Comparison of ENCODE assay signal across 11 cellular contexts in genomic region chrX:119990409-119990994, GRCh38. TPM values are rescaled to one million over a fixed set of nuclear protein-coding genes. Genes with fewer than 3 reads are reported as not detected.
DNase-seq lines count a peak whose midpoint lies in the region; ATAC-seq and TF ChIP-seq lines count a peak whose summit lies in the region.
"Had no signal": no experiment of that assay in that cellular context is flagged by ENCODE, and none has a peak within 500 bp of the region (broad histone marks: within the 10 kb centered on the region; RNA-seq: fewer than 3 reads in every experiment).

No MANE protein-coding gene starts in this region.

- DNase-seq in activated CD4-positive, alpha-beta T cell treated with anti-CD3 and anti-CD28 coated beads, Interleukin-2, amount 10 ng/mL, durations not matched to agents 24 days and 14 days, result peak; percentile 60
- no peak for DNase-seq in activated CD4-positive, alpha-beta T cell treated with anti-CD3 and anti-CD28 coated beads, Interleukin-2, amount 50 U/mL, for 4 hours
- DNase-seq in SK-N-SH, result no peak
- no peak for DNase-seq in iPS DF 6.9 (ENCODE audit: low read depth, low spot score)
- DNase-seq in amniotic stem cell (lab: John Stamatoyannopoulos, UW), result no peak
- DNase-seq: foreskin melanocyte; NCI-H446 treated with DMSO at 0.1 percent for 48 hours; stimulated activated CD4-positive, alpha-beta T cell treated with anti-CD3 and anti-CD28 coated beads, Interleukin-2, amount 100 ng/mL, for 48 hours had no signal

- WGBS in SK-N-SH (ENCODE audit: low lambda C conversion rate), result 12% methylated on average over 19 of the region's 42 CpGs
- no CpG with 5 or more reads among the region's 42 CpGs for WGBS in iPS DF 6.9 (ENCODE audit: insufficient coverage, insufficient read length)

- CTCF ChIA-PET in SK-N-SH (lab: Yijun Ruan, JAX), result interaction anchor here (0.6 to 4.4 kb wide), 3 partner anchors 9 to 15 kb away, joined by 3 to 29 read pairs (median 3); no protein-coding TSS in a partner anchor

- no peaks in the 10 kb centered on the region for H3K79me2 ChIP-seq in SK-N-SH (ENCODE audit: insufficient read depth)

- H3K4me3 ChIP-seq in SK-N-SH (ENCODE audit: low read depth in 2 of 2, low read length in 1 of 2) (no peak overlapping the region; a peak in 1 of 4 replicates), iPS DF 6.9 (ENCODE audit: low read length) (peak overlapping the region; percentile 36; the same call in 1 of the 2 replicates)

- H3K27ac Mint-ChIP-seq in activated CD4-positive, alpha-beta T cell treated with anti-CD3 and anti-CD28 coated beads, Interleukin-2, amount 10 ng/mL, durations not matched to agents 24 days and 14 days, result no peak overlapping the region
- no peak overlapping the region for H3K27ac Mint-ChIP-seq in stimulated activated memory B cell treated with anti-CD40 and anti-IgM and Interleukin-4, amounts not matched to agents 10 μg/mL and 1 μg/mL and 100 μg/mL, for 72 hours

- peaks cover 80% of the 10 kb centered on the region for H3K27me3 ChIP-seq in SK-N-SH (ENCODE audit: insufficient read depth)
- H3K27me3 ChIP-seq in iPS DF 6.9 (ENCODE audit: control insufficient read depth, insufficient read depth, low read length), result peaks cover 68% of the 10 kb centered on the region

- TF ChIP-seq RAD21 in SK-N-SH (IDR thresholded peaks at IDR 0.05; ENCODE audit: low read length), result no peak

- H3K36me3 ChIP-seq in SK-N-SH (replicated peaks in 1 of 2; ENCODE audit: control insufficient read depth in 1 of 2, insufficient read depth in 2 of 2, low read length in 1 of 2), result no peaks in the 10 kb centered on the region
- no peaks in the 10 kb centered on the region for H3K36me3 ChIP-seq in iPS DF 6.9 (ENCODE audit: control insufficient read depth, insufficient read depth, low read length)

- H3K4me1 ChIP-seq in SK-N-SH (ENCODE audit: control insufficient read depth in 1 of 2, insufficient read depth in 2 of 2, low read depth in 1 of 2, low read length in 1 of 2), result no peaks in the 10 kb centered on the region; a peak in 1 of 4 replicates
- H3K4me1 ChIP-seq in iPS DF 6.9 (ENCODE audit: control insufficient read depth, insufficient read depth, low read length), result no peaks in the 10 kb centered on the region

- intact Hi-C loops in activated CD4-positive, alpha-beta T cell treated with anti-CD3 and anti-CD28 coated beads, Interleukin-2, amount 10 ng/mL, durations not matched to agents 24 days and 14 days (cut with micrococcal nuclease), result no loop called here

- no peaks in the 10 kb centered on the region for H3F3A ChIP-seq in SK-N-SH (replicated peaks; ENCODE audit: insufficient read depth)

- no peak for ATAC-seq in stimulated activated memory B cell treated with anti-CD40 and anti-IgM and Interleukin-4, amounts not matched to agents 10 μg/mL and 1 μg/mL and 100 μg/mL, for 72 hours
- ATAC-seq in GM18907 (IDR thresholded peaks at IDR 0.05; ENCODE audit: unreplicated experiment) (no peak), GM19397 (IDR thresholded peaks at IDR 0.05; ENCODE audit: unreplicated experiment) (no peak)

- H3K9me2 ChIP-seq in SK-N-SH, result no peaks in the 10 kb centered on the region

- H3K4me3 Mint-ChIP-seq in activated CD4-positive, alpha-beta T cell treated with anti-CD3 and anti-CD28 coated beads, Interleukin-2, amount 10 ng/mL, durations not matched to agents 24 days and 14 days, result peak overlapping the region; percentile 83
- peak overlapping the region; percentile 68 for H3K4me3 Mint-ChIP-seq in stimulated activated memory B cell treated with anti-CD40 and anti-IgM and Interleukin-4, amounts not matched to agents 10 μg/mL and 1 μg/mL and 100 μg/mL, for 72 hours

- H2AFZ ChIP-seq in SK-N-SH (ENCODE audit: low read depth), result no peak overlapping the region

- H3K4me2 ChIP-seq in SK-N-SH, result peak overlapping the region; percentile 19; the same call in 1 of the 2 replicates

- no peaks in the 10 kb centered on the region for H4K20me1 ChIP-seq in SK-N-SH (ENCODE audit: insufficient read depth)

- H3K9ac ChIP-seq in SK-N-SH, result no peak overlapping the region

- H3K36me3 Mint-ChIP-seq in activated CD4-positive, alpha-beta T cell treated with anti-CD3 and anti-CD28 coated beads, Interleukin-2, amount 10 ng/mL, durations not matched to agents 24 days and 14 days (ENCODE audit: low read depth), result no peaks in the 10 kb centered on the region
- no peaks in the 10 kb centered on the region for H3K36me3 Mint-ChIP-seq in stimulated activated memory B cell treated with anti-CD40 and anti-IgM and Interleukin-4, amounts not matched to agents 10 μg/mL and 1 μg/mL and 100 μg/mL, for 72 hours

- H3K27ac ChIP-seq in SK-N-SH (ENCODE audit: low read depth in 2 of 2, low read length in 1 of 2) (no peak overlapping the region), iPS DF 6.9 (ENCODE audit: low read length) (no peak overlapping the region)

- no peak for TF ChIP-seq EP300 in SK-N-SH (IDR thresholded peaks at IDR 0.05; ENCODE audit: borderline replicate concordance in 1 of 2, low read depth in 1 of 2, low read length in 1 of 2)

- no peak for TF ChIP-seq CTCF in SK-N-SH (IDR thresholded peaks at IDR 0.05)

- H3K9me3 ChIP-seq in SK-N-SH (no peaks in the 10 kb centered on the region), iPS DF 6.9 (ENCODE audit: control insufficient read depth, insufficient read depth, low read length) (no peaks in the 10 kb centered on the region)

- POLR2A ChIA-PET in SK-N-SH (lab: Yijun Ruan, JAX), result no interaction called here

- peaks cover 60% of the 10 kb centered on the region for H3K27me3 Mint-ChIP-seq in activated CD4-positive, alpha-beta T cell treated with anti-CD3 and anti-CD28 coated beads, Interleukin-2, amount 10 ng/mL, durations not matched to agents 24 days and 14 days
- peaks cover 23% of the 10 kb centered on the region for H3K27me3 Mint-ChIP-seq in stimulated activated memory B cell treated with anti-CD40 and anti-IgM and Interleukin-4, amounts not matched to agents 10 μg/mL and 1 μg/mL and 100 μg/mL, for 72 hours

- H3K9me3 Mint-ChIP-seq in activated CD4-positive, alpha-beta T cell treated with anti-CD3 and anti-CD28 coated beads, Interleukin-2, amount 10 ng/mL, durations not matched to agents 24 days and 14 days, result no peaks in the 10 kb centered on the region
- no peaks in the 10 kb centered on the region for H3K9me3 Mint-ChIP-seq in stimulated activated memory B cell treated with anti-CD40 and anti-IgM and Interleukin-4, amounts not matched to agents 10 μg/mL and 1 μg/mL and 100 μg/mL, for 72 hours

- H3K4me1 Mint-ChIP-seq in activated CD4-positive, alpha-beta T cell treated with anti-CD3 and anti-CD28 coated beads, Interleukin-2, amount 10 ng/mL, durations not matched to agents 24 days and 14 days, result peaks cover 11% of the 10 kb centered on the region
- H3K4me1 Mint-ChIP-seq in stimulated activated memory B cell treated with anti-CD40 and anti-IgM and Interleukin-4, amounts not matched to agents 10 μg/mL and 1 μg/mL and 100 μg/mL, for 72 hours, result peaks cover 19% of the 10 kb centered on the region

TF ChIP-seq in SK-N-SH, 30 proteins besides CTCF, POLR2A, EP300 and RAD21:
- TF ChIP-seq TEAD4 (IDR thresholded peaks at IDR 0.05; ENCODE audit: borderline replicate concordance, insufficient read depth), result no peak
- no peak for TF ChIP-seq TCF12 (IDR thresholded peaks at IDR 0.05)
- no peak for TF ChIP-seq SIN3A (IDR thresholded peaks at IDR 0.05; ENCODE audit: borderline replicate concordance, low read depth, low read length)
- TF ChIP-seq RFX5 (IDR thresholded peaks at IDR 0.05; ENCODE audit: low read length), result no peak
- no peak for TF ChIP-seq NFIC (IDR thresholded peaks at IDR 0.05; ENCODE audit: borderline replicate concordance)
- TF ChIP-seq SMC3 (IDR thresholded peaks at IDR 0.05; ENCODE audit: low read depth, low read length), result no peak
- TF ChIP-seq MXI1 (IDR thresholded peaks at IDR 0.05; ENCODE audit: low read depth, low read length), result no peak
- TF ChIP-seq FOXM1 (IDR thresholded peaks at IDR 0.05; ENCODE audit: low read depth), result no peak
- no peak for TF ChIP-seq NRF1 (IDR thresholded peaks at IDR 0.05; ENCODE audit: low read depth, low read length)
- no peak for TF ChIP-seq POLR2AphosphoS5 (IDR thresholded peaks at IDR 0.05; ENCODE audit: low read depth, low read length)
- TF ChIP-seq PBX3 (IDR thresholded peaks at IDR 0.05), result no peak
- no peak for TF ChIP-seq GATA2 (CRISPR knock-in tag; IDR thresholded peaks at IDR 0.05)

RNA-seq across cellular contexts. Expression of gene NKAP, which starts 47.0 kb away (rescaled TPM):
- total RNA-seq in activated CD4-positive, alpha-beta T cell treated with anti-CD3 and anti-CD28 coated beads, Interleukin-2, amount 10 ng/mL, durations not matched to agents 24 days and 14 days, result 8.9 and 10.2 TPM in 2 replicates
- polyA plus RNA-seq in SK-N-SH (2012; rRNA removed), result 4.1 and 4.2 TPM in 2 replicates
- 4.5 and 6.6 TPM in 2 replicates for polyA plus RNA-seq in SK-N-SH (2012; cell fraction: cytosol; rRNA removed)
- polyA plus RNA-seq in SK-N-SH (2012; cell fraction: nucleus; rRNA removed), result 2.8 and 3.0 TPM in 2 replicates
